22 cellular contexts compared by ENCODE assay signal in the genomic region with DNA sequence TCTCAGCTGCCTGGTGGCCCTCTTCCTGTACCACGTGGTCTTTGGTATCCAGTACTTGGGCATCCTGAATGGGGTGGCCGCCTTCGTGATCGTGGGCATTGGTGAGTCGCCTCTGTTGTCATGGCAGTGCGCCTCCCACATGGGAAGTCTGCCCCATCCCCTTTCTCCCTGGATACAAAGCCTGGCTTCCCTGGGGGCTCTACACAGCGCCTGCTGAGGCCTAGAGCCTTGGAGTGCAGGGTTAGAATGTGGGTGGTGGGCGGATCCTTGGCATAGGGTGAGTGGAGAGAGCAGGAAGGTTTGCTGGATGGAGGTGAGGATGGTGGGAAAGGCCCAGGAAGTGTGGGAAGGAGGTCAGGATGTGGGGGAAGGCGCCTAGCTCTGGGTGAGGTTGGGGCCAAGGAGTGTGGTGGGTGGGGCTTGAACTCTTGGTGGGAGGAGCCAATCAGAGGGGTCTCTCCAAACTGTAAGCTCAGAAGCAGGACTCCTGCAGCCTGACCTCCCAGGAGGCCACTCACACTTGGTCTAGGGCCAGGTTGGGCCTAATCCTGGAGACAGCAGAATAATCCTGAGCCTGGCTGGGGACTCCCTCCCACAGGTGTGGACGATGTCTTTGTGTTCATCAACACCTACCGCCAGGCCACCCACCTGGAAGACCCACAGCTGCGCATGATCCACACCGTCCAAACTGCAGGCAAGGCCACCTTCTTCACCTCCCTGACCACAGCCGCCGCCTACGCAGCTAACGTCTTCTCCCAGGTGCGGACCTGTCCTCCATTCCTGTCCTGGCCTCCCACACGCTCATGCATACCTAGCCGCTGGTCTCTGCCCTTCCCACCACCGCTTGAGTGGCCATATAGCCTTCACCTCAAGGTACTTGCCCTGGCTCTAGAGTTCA. TPM values are rescaled to one million over a fixed set of nuclear protein-coding genes. Genes with fewer than 3 reads are reported as not detected.
A peak's percentile ranks its signal among the peaks of the same experiment; 100 is the strongest.
DNase-seq lines count a peak whose midpoint lies in the region; ATAC-seq and TF ChIP-seq lines count a peak whose summit lies in the region.
"Had no signal": no experiment of that assay in that cellular context is flagged by ENCODE, and none has a peak within 500 bp of the region (broad histone marks: within the 10 kb centered on the region; RNA-seq: fewer than 3 reads in every experiment).

No MANE protein-coding gene starts in this region.

- no peak overlapping the region for H2BK12ac ChIP-seq in neuronal stem cell (ENCODE audit: low read length)

- H3K4me1 ChIP-seq in neuronal stem cell (ENCODE audit: control insufficient read depth in 2 of 2, insufficient read depth in 1 of 2, low read depth in 1 of 2, low read length in 2 of 2) (no peaks in the 10 kb centered on the region), aorta (ENCODE audit: control insufficient read depth in 1 of 2, insufficient read depth in 2 of 2, low read length in 2 of 2) (no peaks in the 10 kb centered on the region)

- no peak overlapping the region for H3K14ac ChIP-seq in neuronal stem cell (ENCODE audit: low read length)

- H2BK5ac ChIP-seq in neuronal stem cell (ENCODE audit: low read length): no peak overlapping the region

- H2BK120ac ChIP-seq in neuronal stem cell (ENCODE audit: low read depth, low read length): no peak overlapping the region

- H3K4ac ChIP-seq in neuronal stem cell (ENCODE audit: low read length): no peak overlapping the region

- H3K18ac ChIP-seq in neuronal stem cell (ENCODE audit: low read length): no peak overlapping the region

- ATAC-seq in aorta (ENCODE audit: low FRiP score): no peak
- ATAC-seq in GM21723 (IDR thresholded peaks at IDR 0.05; ENCODE audit: unreplicated experiment): no peak
- no peak for ATAC-seq in left colon
- ATAC-seq: HCT116, K562 had no signal

- no peak overlapping the region for H4K91ac ChIP-seq in neuronal stem cell (ENCODE audit: low read depth, low read length, poor library complexity)

- no peak overlapping the region for H2AK5ac ChIP-seq in neuronal stem cell (ENCODE audit: low read depth, low read length)

- peak overlapping the region; percentile 4 for H3K27ac Mint-ChIP-seq in glutamatergic neuron (ENCODE audit: unreplicated experiment)

- H3K27me3 Mint-ChIP-seq in glutamatergic neuron (ENCODE audit: unreplicated experiment): peaks cover 11% of the 10 kb centered on the region

- H2BK15ac ChIP-seq in neuronal stem cell (ENCODE audit: low read length): no peak overlapping the region

- H3K4me3 Mint-ChIP-seq in glutamatergic neuron (ENCODE audit: unreplicated experiment): peak overlapping the region; percentile 5

- peaks cover 11% of the 10 kb centered on the region for H3K4me1 Mint-ChIP-seq in glutamatergic neuron (ENCODE audit: low read depth, unreplicated experiment)

- H3K36me3 Mint-ChIP-seq in glutamatergic neuron (ENCODE audit: unreplicated experiment): peaks cover 10% of the 10 kb centered on the region

- H3K9ac ChIP-seq in neuronal stem cell (ENCODE audit: low read depth, low read length, poor library complexity): no peak overlapping the region

- H2AFZ ChIP-seq in neuronal stem cell (ENCODE audit: low read length): no peak overlapping the region

- DNase-seq in activated effector memory CD4-positive, alpha-beta T cell treated with anti-CD3 and anti-CD28 coated beads, Interleukin-2, amount 50 U/mL, for 16 hours: peak; percentile 55
- DNase-seq in activated effector memory CD4-positive, alpha-beta T cell treated with Interleukin-2 at 50 U/mL for 16 hours: no peak
- DNase-seq in glutamatergic neuron: no peak
- no peak for DNase-seq in neuronal stem cell (ENCODE audit: low spot score)
- peak; percentile 35 to 65 for DNase-seq in aorta
- DNase-seq in MV-4-11 (lab: John Stamatoyannopoulos, UW): no peak
- no peak for DNase-seq in left colon
- DNase-seq: C1 segment of cervical spinal cord; COR-L47; DMS153; EL; NCI-H1048; NCI-H146; NCI-H2081 treated with DMSO at 0.1 percent for 48 hours; NCI-H226; NCI-H526 treated with DMSO at 0.1 percent for 48 hours; NK-92 treated with Interleukin-12 subunit alpha and Interleukin-12 subunit beta, amount 100 ng/mL, for 24 hours; OCI-M1 had no signal

- H3K36me3 ChIP-seq in neuronal stem cell (replicated peaks in 1 of 2; ENCODE audit: control insufficient read depth in 2 of 2, insufficient read depth in 2 of 2, low read length in 2 of 2): peaks cover 0 to 5% of the 10 kb centered on the region in 2 donors
- H3K36me3 ChIP-seq in aorta (ENCODE audit: control insufficient read depth in 1 of 2, insufficient read depth in 2 of 2, low read length in 1 of 2): no peaks in the 10 kb centered on the region

- H3K27me3 ChIP-seq in neuronal stem cell (ENCODE audit: control insufficient read depth in 3 of 3, insufficient read depth in 3 of 3, low read depth in 1 of 3, low read length in 3 of 3) (no peaks in the 10 kb centered on the region), aorta (ENCODE audit: control insufficient read depth in 1 of 2, insufficient read depth in 2 of 2, low read length in 1 of 2) (no peaks in the 10 kb centered on the region)

- TF ChIP-seq CTCF in glutamatergic neuron (IDR thresholded peaks at IDR 0.05; ENCODE audit: partially characterized antibody, unreplicated experiment): no peak

- no CpG with 5 or more reads among the region's 21 CpGs for WGBS in neuronal stem cell (ENCODE audit: extremely low coverage in 2 of 2, insufficient read length in 2 of 2, insufficient replicate concordance in 1 of 2), 2 donors
- WGBS in aorta, 2 donors: 89 to 92% methylated on average over 21 of the region's 21 CpGs

- H3K4me3 ChIP-seq in neuronal stem cell (ENCODE audit: low read length in 2 of 2): no peak overlapping the region
- no peak overlapping the region for H3K4me3 ChIP-seq in aorta (ENCODE audit: low read length in 2 of 2)
- H3K4me3 ChIP-seq: K562 had no signal

- intact Hi-C loops in aorta (cut with DNase I) (no loop called here), left colon (cut with DNase I, micrococcal nuclease) (no loop called here)

- peaks cover 2% of the 10 kb centered on the region for H3K9me3 Mint-ChIP-seq in glutamatergic neuron (ENCODE audit: unreplicated experiment)

- H3K23ac ChIP-seq in neuronal stem cell (ENCODE audit: low read depth, low read length, poor library complexity): peak overlapping the region; percentile 23

- H4K8ac ChIP-seq in neuronal stem cell (ENCODE audit: low read depth, low read length): no peak overlapping the region

- no peak overlapping the region for H3K4me2 ChIP-seq in neuronal stem cell (ENCODE audit: insufficient read depth, low read length, poor library complexity, severe bottlenecking)

- no peaks in the 10 kb centered on the region for H3K79me1 ChIP-seq in neuronal stem cell (ENCODE audit: low read depth, low read length)

- H3K27ac ChIP-seq in neuronal stem cell (replicated peaks; ENCODE audit: low read length) (no peak overlapping the region), aorta (ENCODE audit: low read depth in 1 of 2, low read length in 2 of 2) (no peak overlapping the region)
- H3K27ac ChIP-seq: RWPE1 had no signal

- H3K9me3 ChIP-seq in neuronal stem cell (replicated peaks in 1 of 2; ENCODE audit: control insufficient read depth in 2 of 2, insufficient read depth in 1 of 2, low read depth in 1 of 2, low read length in 2 of 2) (no peaks in the 10 kb centered on the region), aorta (ENCODE audit: control insufficient read depth, low read length) (no peaks in the 10 kb centered on the region)

RNA-seq across cellular contexts. Expression of gene DISP3, which starts 36.7 kb away (rescaled TPM):
- total RNA-seq in glutamatergic neuron (ENCODE audit: unreplicated experiment): 179 TPM
- polyA plus RNA-seq in neuronal stem cell (2013, experiment 1 of 2): 1.1 TPM
- polyA plus RNA-seq in neuronal stem cell (2013, experiment 2 of 2): 1.3 TPM
- under 1 TPM; 0.10 to 0.12 TPM for total RNA-seq in aorta
- not detected for polyA plus RNA-seq in aorta
- under 1 TPM; 0.18 to 0.31 TPM for total RNA-seq in left colon

Comparison
In these comparisons a context has a peak if more than half of its experiments do, and no peak if none do; other contexts are left out.
1. DNase-seq: peak in activated effector memory CD4-positive, alpha-beta T cell treated with anti-CD3 and anti-CD28 coated beads, Interleukin-2, amount 50 U/mL, for 16 hours (single experiment) and aorta (2 of 2); none in activated effector memory CD4-positive, alpha-beta T cell treated with Interleukin-2 at 50 U/mL for 16 hours (single experiment), glutamatergic neuron (single experiment), neuronal stem cell (single experiment), MV-4-11 (single experiment) and left colon (0 of 2).
2. RNA of gene DISP3, which starts 36.7 kb away (total RNA-seq): 179 TPM in glutamatergic neuron (single experiment); 0.18 to 0.31 TPM in left colon and 0.10 to 0.12 TPM in aorta; every median in the first group is over 100 times any median in the second.